Comparison of ENCODE assay signal across 10 cellular contexts in the genomic region with DNA sequence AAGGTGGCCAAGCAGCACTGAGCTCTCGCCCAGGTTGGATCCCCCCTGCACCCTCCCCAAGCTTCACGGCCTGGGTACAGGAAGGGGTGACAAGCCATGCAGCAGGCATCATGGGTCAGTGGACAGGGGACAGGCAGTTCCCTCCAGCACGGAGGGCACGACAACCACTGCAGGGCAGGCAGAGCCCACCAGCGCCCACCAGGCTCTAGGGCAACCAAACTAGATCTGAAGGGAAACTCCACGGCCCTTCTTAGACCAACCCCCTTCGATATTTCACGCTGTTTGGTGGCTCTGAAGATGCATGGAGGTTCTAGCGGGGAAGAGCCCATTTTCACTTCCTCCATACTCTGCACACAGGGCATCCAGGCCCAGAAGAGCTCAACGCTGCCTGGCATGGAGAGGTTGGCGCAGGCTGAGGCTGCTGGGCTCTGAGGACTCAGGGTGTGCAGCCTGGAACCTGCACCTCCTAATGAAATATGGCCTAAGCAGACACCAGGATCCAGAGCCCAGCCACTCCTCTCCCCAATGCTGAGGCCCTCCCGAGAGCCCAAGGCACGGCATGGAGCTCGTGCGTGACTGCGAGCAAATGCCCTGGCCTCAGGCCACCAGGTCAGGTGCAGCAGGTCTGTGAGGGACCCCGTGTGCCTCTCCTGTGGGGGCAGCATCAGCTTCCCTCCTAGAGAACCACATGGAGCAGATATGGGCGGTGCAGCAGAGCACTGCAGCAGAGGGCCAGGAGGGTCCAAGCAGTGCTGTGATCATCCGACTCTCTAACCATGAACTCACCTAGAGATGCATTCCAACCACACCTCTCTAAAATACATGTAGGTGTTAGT. TPM values are rescaled to one million over a fixed set of nuclear protein-coding genes. Genes with fewer than 3 reads are reported as not detected.
DNase-seq lines count a peak whose midpoint lies in the region; ATAC-seq, FAIRE-seq and TF ChIP-seq lines count a peak whose summit lies in the region.
"Had no signal": no experiment of that assay in that cellular context is flagged by ENCODE, and none has a peak within 500 bp of the region (broad histone marks: within the 10 kb centered on the region; RNA-seq: fewer than 3 reads in every experiment).

No MANE protein-coding gene starts in this region.

- FAIRE-seq in GM19239 (lab: Jason Lieb, UNC), result peak; percentile 71

- H3K4me3 ChIP-seq in GM12864 (ENCODE audit: low read depth, low read length), result peak overlapping the region; percentile 48
- H3K4me3 ChIP-seq: stomach had no signal

- TF ChIP-seq CTCF in GM12864 (IDR thresholded peaks at IDR 0.05; ENCODE audit: low read depth, low read length, missing control alignments), result no peak

- DNase-seq in GM12864 (ENCODE audit: low read depth) (no peak), GM19239 (ENCODE audit: insufficient read length, low spot score) (no peak), left lobe of liver (ENCODE audit: low spot score) (no peak), NCI-H774 (lab: John Stamatoyannopoulos, UW) (no peak), putamen (ENCODE audit: low spot score) (no peak), SHP77 (lab: John Stamatoyannopoulos, UW) (no peak)
- DNase-seq: NCI-H524 had no signal

- ATAC-seq in HG03432 (IDR thresholded peaks at IDR 0.05; ENCODE audit: unreplicated experiment) (peak; percentile 53), left lobe of liver (peak; percentile 13), HG02973 (IDR thresholded peaks at IDR 0.05; ENCODE audit: unreplicated experiment) (no peak)

RNA-seq across cellular contexts. Expression of a gene that starts 8.7 kb away (rescaled TPM):
- total RNA-seq in left lobe of liver, result 15.4 TPM

RNA-seq across cellular contexts. Expression of a gene that starts 38.4 kb away (rescaled TPM):
- total RNA-seq in left lobe of liver, result 5.0 TPM

RNA-seq across cellular contexts. Expression of a gene that starts 39.4 kb away (rescaled TPM):
- total RNA-seq in left lobe of liver, result 25.6 TPM
